11 cellular contexts compared by ENCODE assay signal in the genomic region with DNA sequence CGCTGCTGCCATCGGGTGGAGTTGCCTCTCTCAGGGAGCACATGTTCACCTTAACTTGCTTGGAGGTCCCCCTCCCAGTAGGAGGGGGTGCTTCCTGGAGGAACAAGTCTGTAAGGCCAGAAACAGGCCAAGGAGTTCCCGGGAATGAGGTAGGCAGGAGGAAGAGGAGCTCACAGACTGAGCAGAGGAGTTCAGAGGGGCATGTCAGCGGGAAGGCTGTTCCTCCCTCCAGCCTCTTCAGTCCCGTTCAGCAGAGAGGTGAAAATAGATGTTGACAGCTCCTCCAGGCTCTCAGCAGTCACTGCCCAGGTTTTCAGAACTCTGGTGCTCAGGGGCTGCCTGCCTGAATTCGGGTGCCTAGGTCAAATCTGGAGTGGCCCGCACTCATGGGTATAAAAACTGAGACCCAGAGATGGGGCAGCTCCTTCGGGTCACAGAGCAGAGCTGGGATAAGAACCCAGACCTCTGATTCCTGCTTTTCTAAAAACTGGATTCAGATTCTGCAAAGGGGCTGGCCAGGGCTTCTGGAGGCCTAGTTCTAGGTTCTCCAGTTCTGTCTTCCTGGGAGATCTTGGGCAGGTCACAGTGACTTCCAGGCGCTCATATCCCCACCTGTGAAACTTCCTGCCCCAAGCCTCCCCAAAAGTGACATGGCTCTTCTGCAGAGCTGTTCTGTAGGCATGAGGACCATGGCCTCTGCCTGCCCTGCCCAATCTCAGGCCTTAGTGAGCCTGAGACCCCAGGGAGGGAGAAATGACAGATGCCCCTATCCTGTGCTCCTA. TPM values are rescaled to one million over a fixed set of nuclear protein-coding genes. Genes with fewer than 3 reads are reported as not detected.
DNase-seq lines count a peak whose midpoint lies in the region; ATAC-seq, FAIRE-seq and TF ChIP-seq lines count a peak whose summit lies in the region.
"Had no signal": no experiment of that assay in that cellular context is flagged by ENCODE, and none has a peak within 500 bp of the region (broad histone marks: within the 10 kb centered on the region; RNA-seq: fewer than 3 reads in every experiment).

No MANE protein-coding gene starts in this region.

- H3K27me3 Mint-ChIP-seq in CD14-positive monocyte (ENCODE audit: low read depth in 3 of 3) (peaks cover 0 to 2% (median 2%) of the 10 kb centered on the region in 3 donors), HFFc6 (ENCODE audit: insufficient read depth) (peaks cover 5% of the 10 kb centered on the region)

- intact Hi-C loops in CD14-positive monocyte (cut with micrococcal nuclease) (loop anchor here in 1 of 2 donors (5.0 to 10.0 kb wide), 2 partner anchors 345 to 412 kb away; no protein-coding TSS in a partner anchor), esophagus squamous epithelium (cut with DNase I) (loop anchor here (5.0 kb wide), 1 partner anchor 345 kb away; no protein-coding TSS in a partner anchor)

- peak overlapping the region; percentile 25 to 85 (median 78) for H3K27ac Mint-ChIP-seq in CD14-positive monocyte
- H3K27ac Mint-ChIP-seq in HFFc6: peak overlapping the region; percentile 70

- H3K4me3 Mint-ChIP-seq in CD14-positive monocyte (no peak overlapping the region), HFFc6 (no peak overlapping the region)

- peak overlapping the region in 3 of 4 donors; percentile 71 to 77 (median 75) for H3K27ac ChIP-seq in esophagus squamous epithelium
- H3K27ac ChIP-seq in neutrophil: peak overlapping the region; percentile 98
- H3K27ac ChIP-seq in effector memory CD4-positive, alpha-beta T cell (ENCODE audit: insufficient read depth, low read length, poor library complexity, severe bottlenecking): no peak overlapping the region
- no peak overlapping the region for H3K27ac ChIP-seq in small intestine (ENCODE audit: low read depth in 1 of 2, low read length in 1 of 2)

- H3K9me3 Mint-ChIP-seq in CD14-positive monocyte (no peaks in the 10 kb centered on the region), HFFc6 (no peaks in the 10 kb centered on the region)

- no peak for ATAC-seq in HG03571 (IDR thresholded peaks at IDR 0.05; ENCODE audit: unreplicated experiment)

- H3K36me3 ChIP-seq in esophagus squamous epithelium (peaks cover 0 to 36% (median 0%) of the 10 kb centered on the region in 3 donors), neutrophil (peaks cover 67% of the 10 kb centered on the region), small intestine (ENCODE audit: control insufficient read depth in 2 of 2, insufficient read depth in 2 of 2, low read length in 2 of 2) (peaks cover 0 to 2% of the 10 kb centered on the region in 2 donors)
- H3K36me3 ChIP-seq in effector memory CD4-positive, alpha-beta T cell (ENCODE audit: control insufficient read depth, insufficient read depth, low read length): peaks cover 31% of the 10 kb centered on the region

- no peak for TF ChIP-seq CTCF in CD14-positive monocyte (IDR thresholded peaks at IDR 0.05)
- no peak for TF ChIP-seq CTCF in HFFc6 (IDR thresholded peaks at IDR 0.05)
- TF ChIP-seq CTCF in esophagus squamous epithelium (IDR thresholded peaks at IDR 0.05): no peak
- no peak for TF ChIP-seq CTCF in neutrophil (IDR thresholded peaks at IDR 0.05)

- H3K36me3 Mint-ChIP-seq in CD14-positive monocyte (peaks cover 52 to 70% of the 10 kb centered on the region in 2 donors), HFFc6 (ENCODE audit: low read depth) (peaks cover 10% of the 10 kb centered on the region; the same call in 1 of the 2 replicates)

- 36 to 78% methylated on average over 6 of the region's 9 CpGs for WGBS in esophagus squamous epithelium, 2 donors
- WGBS in small intestine, 3 donors: 77 to 80% (median 79%) methylated on average over 9 of the region's 9 CpGs

- DNase-seq in CD14-positive monocyte (ENCODE audit: low spot score) (no peak), HFFc6 (no peak), esophagus squamous epithelium (lab: John Stamatoyannopoulos, UW) (no peak), MV-4-11 (lab: John Stamatoyannopoulos, UW) (no peak), small intestine (no peak)
- no peak for DNase-seq in effector memory CD4-positive, alpha-beta T cell
- DNase-seq: activated CD4-positive, alpha-beta T cell treated with anti-CD3 and anti-CD28 coated beads, Interleukin-2, amount 50 U/mL, for 4 hours; body of pancreas; NCI-H524 treated with DMSO at 0.1 percent for 48 hours had no signal

- peaks cover 50% of the 10 kb centered on the region for H3K4me1 Mint-ChIP-seq in CD14-positive monocyte
- H3K4me1 Mint-ChIP-seq in HFFc6 (ENCODE audit: low read depth): peaks cover 28% of the 10 kb centered on the region

- no peak for FAIRE-seq in small intestine (lab: Jason Lieb, UNC)

- no peak overlapping the region for H3K4me3 ChIP-seq in esophagus squamous epithelium
- H3K4me3 ChIP-seq in neutrophil (ENCODE audit: low read depth in 1 of 2, low read length in 1 of 2): no peak overlapping the region
- no peak overlapping the region for H3K4me3 ChIP-seq in effector memory CD4-positive, alpha-beta T cell (ENCODE audit: insufficient read depth, low read depth, low read length, poor library complexity, severe bottlenecking)
- no peak overlapping the region for H3K4me3 ChIP-seq in small intestine (ENCODE audit: low read depth in 1 of 2, low read length in 2 of 2)
- H3K4me3 ChIP-seq: body of pancreas had no signal

- TF ChIP-seq POLR2A in esophagus squamous epithelium (IDR thresholded peaks at IDR 0.05): no peak

- no peaks in the 10 kb centered on the region for H3K9me3 ChIP-seq in esophagus squamous epithelium
- no peaks in the 10 kb centered on the region for H3K9me3 ChIP-seq in neutrophil
- no peaks in the 10 kb centered on the region for H3K9me3 ChIP-seq in effector memory CD4-positive, alpha-beta T cell (ENCODE audit: control insufficient read depth, low read length)
- no peaks in the 10 kb centered on the region for H3K9me3 ChIP-seq in small intestine (ENCODE audit: control insufficient read depth, low read depth)
- H3K9me3 ChIP-seq: body of pancreas had no signal

- no peaks in the 10 kb centered on the region for H3K27me3 ChIP-seq in esophagus squamous epithelium
- no peaks in the 10 kb centered on the region for H3K27me3 ChIP-seq in neutrophil
- no peaks in the 10 kb centered on the region for H3K27me3 ChIP-seq in effector memory CD4-positive, alpha-beta T cell (replicated peaks; ENCODE audit: control insufficient read depth, insufficient read depth, low read length, poor library complexity, severe bottlenecking)
- H3K27me3 ChIP-seq in small intestine (ENCODE audit: control insufficient read depth in 2 of 2, insufficient read depth in 2 of 2, low read length in 2 of 2): no peaks in the 10 kb centered on the region
- H3K27me3 ChIP-seq: body of pancreas had no signal

- peaks cover 6 to 66% (median 31%) of the 10 kb centered on the region in 3 donors for H3K4me1 ChIP-seq in esophagus squamous epithelium
- H3K4me1 ChIP-seq in neutrophil (ENCODE audit: control insufficient read depth in 1 of 2, insufficient read depth in 1 of 2, low read depth in 1 of 2, low read length in 1 of 2): peaks cover 34 to 52% of the 10 kb centered on the region in 2 experiments
- H3K4me1 ChIP-seq in effector memory CD4-positive, alpha-beta T cell (ENCODE audit: control insufficient read depth, insufficient read depth, low read length, poor library complexity, severe bottlenecking): no peaks in the 10 kb centered on the region
- no peaks in the 10 kb centered on the region for H3K4me1 ChIP-seq in small intestine (ENCODE audit: control insufficient read depth in 2 of 2, insufficient read depth in 1 of 2, low read depth in 1 of 2, low read length in 1 of 2)

RNA-seq across cellular contexts. Expression of a gene that starts 18.3 kb away (rescaled TPM):
- polyA plus RNA-seq in CD14-positive monocyte (10 to 100 TPM; 36.9 to 46.8 TPM), small intestine (10 to 100 TPM; 19.7 to 43.2 (median 37.0) TPM)
- total RNA-seq in HFFc6 (2021; fragmentation: NEBNext Ultra II Directional; extraction: Animal tissue kit (Norgen Biotek cat#: 25700)): 1 to 10 TPM; 5.4 to 9.5 (median 7.6) TPM
- 10 to 100 TPM; 21.7 to 46.5 (median 26.4) TPM for total RNA-seq in esophagus squamous epithelium

RNA-seq across cellular contexts. Expression of a gene that starts 38.6 kb away (rescaled TPM):
- polyA plus RNA-seq in CD14-positive monocyte: 10 to 100 TPM; 13.6 to 15.4 TPM
- 10 to 100 TPM; 10.8 to 16.9 (median 15.8) TPM for total RNA-seq in HFFc6 (2021; fragmentation: NEBNext Ultra II Directional; extraction: Animal tissue kit (Norgen Biotek cat#: 25700))
- total RNA-seq in esophagus squamous epithelium: 10 to 100 TPM; 42.2 to 83.1 (median 49.4) TPM
- polyA plus RNA-seq in small intestine: 100 to 1,000 TPM; 169 to 331 (median 238) TPM

Comparison
In these comparisons a context has a peak if more than half of its experiments do, and no peak if none do; other contexts are left out.
1. H3K27ac ChIP-seq: peak in esophagus squamous epithelium (3 of 4) and neutrophil (single experiment); none in effector memory CD4-positive, alpha-beta T cell (single experiment) and small intestine (0 of 2).